Comparison of ENCODE assay signal across 18 cellular contexts in the genomic region with DNA sequence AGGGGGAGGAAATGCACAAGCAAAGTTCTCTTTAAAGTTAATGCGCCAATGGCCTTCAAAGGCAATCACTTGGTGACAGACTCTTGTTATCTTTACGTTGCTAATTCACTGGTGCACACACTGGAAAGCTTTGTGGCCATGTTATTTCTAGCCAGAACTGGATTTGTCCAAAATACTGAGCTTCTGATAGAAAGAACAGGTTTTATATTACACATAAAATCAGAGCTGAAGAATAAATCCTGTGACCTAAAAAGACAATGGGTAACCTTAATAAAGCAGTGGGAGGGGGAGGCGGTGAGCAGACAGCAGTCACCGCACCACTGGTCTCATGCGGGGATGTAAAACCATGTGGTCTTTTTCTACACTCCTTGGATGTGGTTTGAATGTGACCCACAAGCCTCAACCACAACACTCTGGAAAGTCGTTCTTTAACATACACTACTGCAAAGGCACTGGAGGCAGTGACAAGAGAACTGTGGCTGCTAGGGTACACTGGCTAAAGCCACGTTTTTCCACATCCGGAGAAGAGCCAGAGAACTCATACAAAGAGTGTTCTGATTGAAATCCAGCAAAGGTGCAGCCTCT.
DNase-seq lines count a peak whose midpoint lies in the region; ATAC-seq and TF ChIP-seq lines count a peak whose summit lies in the region.
"Had no signal": no experiment of that assay in that cellular context is flagged by ENCODE, and none has a peak within 500 bp of the region (broad histone marks: within the 10 kb centered on the region; RNA-seq: fewer than 3 reads in every experiment).

No MANE protein-coding gene starts in this region.

- no peaks in the 10 kb centered on the region for H3K27me3 Mint-ChIP-seq in activated CD8-positive, alpha-beta T cell treated with anti-CD3 and anti-CD28 coated beads for 36 hours
- no peaks in the 10 kb centered on the region for H3K27me3 Mint-ChIP-seq in mesothelial cell of epicardium (ENCODE audit: low read depth)
- H3K27me3 Mint-ChIP-seq: CD4-positive, CD25-positive, alpha-beta regulatory T cell had no signal

- H3K4me2 ChIP-seq in BLaER1: peak overlapping the region; percentile 40
- H3K4me2 ChIP-seq: PC-9 had no signal

- peaks cover 10% of the 10 kb centered on the region; the same call in 1 of the 2 replicates for H3K36me3 ChIP-seq in BLaER1

- peaks cover 5% of the 10 kb centered on the region for H3K4me1 Mint-ChIP-seq in activated CD8-positive, alpha-beta T cell treated with anti-CD3 and anti-CD28 coated beads for 36 hours (ENCODE audit: low read depth)
- peaks cover 22% of the 10 kb centered on the region for H3K4me1 Mint-ChIP-seq in mesothelial cell of epicardium

- no peak overlapping the region for H3K27ac ChIP-seq in BLaER1
- H3K27ac ChIP-seq: PC-9 had no signal

- POLR2A ChIA-PET in activated CD8-positive, alpha-beta T cell treated with anti-CD3 and anti-CD28 coated beads for 36 hours (lab: Charles Lee): no interaction called here

- CTCF ChIA-PET in activated CD8-positive, alpha-beta T cell treated with anti-CD3 and anti-CD28 coated beads for 36 hours (lab: Charles Lee): no interaction called here

- TF ChIP-seq CTCF in activated CD8-positive, alpha-beta T cell treated with anti-CD3 and anti-CD28 coated beads for 36 hours (IDR thresholded peaks at IDR 0.05): no peak
- TF ChIP-seq CTCF in mesothelial cell of epicardium (IDR thresholded peaks at IDR 0.05; ENCODE audit: unreplicated experiment): no peak

- intact Hi-C loops in activated CD8-positive, alpha-beta T cell treated with anti-CD3 and anti-CD28 coated beads for 36 hours (cut with micrococcal nuclease): no loop called here
- intact Hi-C loops in left colon (cut with DNase I, micrococcal nuclease): no loop called here

- H3K4me1 ChIP-seq in BLaER1: peaks cover 10% of the 10 kb centered on the region

- H3K36me3 Mint-ChIP-seq in activated CD8-positive, alpha-beta T cell treated with anti-CD3 and anti-CD28 coated beads for 36 hours (ENCODE audit: low read depth): peaks cover 5% of the 10 kb centered on the region
- peaks cover 6% of the 10 kb centered on the region for H3K36me3 Mint-ChIP-seq in mesothelial cell of epicardium

- H3K4me3 Mint-ChIP-seq in activated CD8-positive, alpha-beta T cell treated with anti-CD3 and anti-CD28 coated beads for 36 hours: no peak overlapping the region
- no peak overlapping the region for H3K4me3 Mint-ChIP-seq in mesothelial cell of epicardium
- H3K4me3 Mint-ChIP-seq: CD4-positive, CD25-positive, alpha-beta regulatory T cell had no signal

- no peak overlapping the region for H3K27ac Mint-ChIP-seq in activated CD8-positive, alpha-beta T cell treated with anti-CD3 and anti-CD28 coated beads for 36 hours
- peak overlapping the region; percentile 87 for H3K27ac Mint-ChIP-seq in mesothelial cell of epicardium

- peak; percentile 68 for DNase-seq in Jurkat, Clone E6-1 (ENCODE audit: low read depth, low spot score)
- DNase-seq in activated CD8-positive, alpha-beta T cell treated with anti-CD3 and anti-CD28 coated beads for 36 hours: peak; percentile 16
- DNase-seq in mesothelial cell of epicardium (ENCODE audit: low spot score in 2 of 2, unreplicated experiment in 2 of 2) (no peak), Ammon's horn (ENCODE audit: low spot score) (no peak), left colon (no peak)
- DNase-seq: CD4-positive, CD25-positive, alpha-beta regulatory T cell; DMS79 treated with DMSO at 0.1 percent for 48 hours; GF-D8; IMR-90; NCI-H1092 treated with DMSO at 0.1 percent for 48 hours; NCI-H1694 treated with DMSO at 0.1 percent for 48 hours; NCI-H345; NCI-H748 treated with DMSO at 0.1 percent for 48 hours; PC-9 had no signal

- H3K4me3 ChIP-seq in BLaER1: no peak overlapping the region
- no peak overlapping the region for H3K4me3 ChIP-seq in Jurkat, Clone E6-1 (ENCODE audit: low read length)
- H3K4me3 ChIP-seq: PC-9 had no signal

- H3K9me3 ChIP-seq in BLaER1: no peaks in the 10 kb centered on the region

- H3K9ac ChIP-seq in BLaER1: no peak overlapping the region

- ATAC-seq in activated CD8-positive, alpha-beta T cell treated with anti-CD3 and anti-CD28 coated beads for 36 hours: no peak
- ATAC-seq in left colon (no peak), GM21737 (IDR thresholded peaks at IDR 0.05; ENCODE audit: unreplicated experiment) (no peak), GM18502 (IDR thresholded peaks at IDR 0.05; ENCODE audit: poor library complexity, unreplicated experiment) (no peak)
- ATAC-seq: HCT116 had no signal

- no peaks in the 10 kb centered on the region for H3K9me3 Mint-ChIP-seq in activated CD8-positive, alpha-beta T cell treated with anti-CD3 and anti-CD28 coated beads for 36 hours
- H3K9me3 Mint-ChIP-seq in mesothelial cell of epicardium: peaks cover 5% of the 10 kb centered on the region
- H3K9me3 Mint-ChIP-seq: CD4-positive, CD25-positive, alpha-beta regulatory T cell had no signal

- H4K20me1 ChIP-seq in BLaER1: no peaks in the 10 kb centered on the region

- H3K27me3 ChIP-seq in BLaER1: peaks cover 9% of the 10 kb centered on the region; the same call in 1 of the 2 replicates

Comparison
In these comparisons a context has a peak if more than half of its experiments do, and no peak if none do; other contexts are left out.
1. DNase-seq: peak in Jurkat, Clone E6-1 (single experiment) and activated CD8-positive, alpha-beta T cell treated with anti-CD3 and anti-CD28 coated beads for 36 hours (single experiment); none in mesothelial cell of epicardium (0 of 2), Ammon's horn (single experiment) and left colon (0 of 2).